In genomic region chr1:173126421-173126820, GRCh38 we compare ENCODE assay signal across 20 cellular contexts.
DNase-seq lines count a peak whose midpoint lies in the region; ATAC-seq and TF ChIP-seq lines count a peak whose summit lies in the region.
"Had no signal": no experiment of that assay in that cellular context is flagged by ENCODE, and none has a peak within 500 bp of the region (broad histone marks: within the 10 kb centered on the region; RNA-seq: fewer than 3 reads in every experiment).

No MANE protein-coding gene starts in this region.

- H3K36me3 ChIP-seq in IMR-90 (ENCODE audit: control insufficient read depth, insufficient read depth, low read length), result no peaks in the 10 kb centered on the region

- H3K79me1 ChIP-seq in IMR-90 (ENCODE audit: low read depth in 1 of 2, low read length in 2 of 2) (no peaks in the 10 kb centered on the region), H9 (ENCODE audit: insufficient read depth, low read depth, low read length, poor library complexity, severe bottlenecking) (no peaks in the 10 kb centered on the region)

- no peaks in the 10 kb centered on the region for H3K9me3 ChIP-seq in IMR-90 (ENCODE audit: control insufficient read depth, insufficient read depth, low read length)
- no peaks in the 10 kb centered on the region for H3K9me3 ChIP-seq in H9 (ENCODE audit: control insufficient read depth, low read depth, low read length)
- H3K9me3 ChIP-seq: A549 had no signal

- no peak for ATAC-seq in IMR-90 (ENCODE audit: low read depth)
- ATAC-seq: A549, HCT116 had no signal

- DNase-seq in IMR-90 (peak; percentile 14), amniotic epithelial cell (ENCODE audit: low read depth) (peak; percentile 62), iris pigment epithelial cell (ENCODE audit: low read depth) (peak; percentile 47), NCI-H2081 (lab: John Stamatoyannopoulos, UW) (no peak), chondrocyte (ENCODE audit: low spot score) (no peak), H9 (no peak)
- DNase-seq in activated T-cell treated with anti-CD3 and anti-CD28 coated beads, Interleukin-2, amount 50 U/mL, for 48 hours, result no peak
- DNase-seq: AML-193; CD4-positive, alpha-beta T cell; DMS153; DMS79; GDM1; GM23248; HFFc6 had no signal

- H3K18ac ChIP-seq in IMR-90 (ENCODE audit: low read depth, low read length) (no peak overlapping the region), H9 (ENCODE audit: insufficient read length, low read depth, low read length) (no peak overlapping the region)

- H4K91ac ChIP-seq in IMR-90 (ENCODE audit: insufficient read depth, low read depth, low read length) (no peak overlapping the region), H9 (ENCODE audit: insufficient read length, low read depth, low read length) (no peak overlapping the region)

- POLR2A ChIA-PET in IMR-90 (lab: Charles Lee; ENCODE audit: unreplicated experiment), result no interaction called here

- H3K4ac ChIP-seq in IMR-90 (ENCODE audit: low read depth, low read length) (no peak overlapping the region), H9 (ENCODE audit: low read depth, low read length) (no peak overlapping the region)

- H3K23ac ChIP-seq in IMR-90 (ENCODE audit: low read depth, low read length) (no peak overlapping the region), H9 (ENCODE audit: insufficient read length, low read depth, low read length) (no peak overlapping the region)

- in situ Hi-C loops in IMR-90 (cut with MboI; ENCODE audit: low sequenced_read_pairs), result loop anchor here (10.0 kb wide), 1 partner anchor 62 kb away; no protein-coding TSS in a partner anchor

- H3K4me2 ChIP-seq in IMR-90 (ENCODE audit: low read depth, low read length), result no peak overlapping the region
- no peak overlapping the region for H3K4me2 ChIP-seq in H9 (ENCODE audit: insufficient read depth, insufficient read length, low read length)
- H3K4me2 ChIP-seq: A549 had no signal

- no peaks in the 10 kb centered on the region for H3K27me3 Mint-ChIP-seq in nephron (ENCODE audit: low read depth)
- no peaks in the 10 kb centered on the region for H3K27me3 Mint-ChIP-seq in chondrocyte (ENCODE audit: low read depth)
- H3K27me3 Mint-ChIP-seq in H9 (ENCODE audit: low read depth), result no peaks in the 10 kb centered on the region; the same call in 1 of the 2 replicates
- H3K27me3 Mint-ChIP-seq: CD4-positive, alpha-beta T cell had no signal

- peaks cover 4% of the 10 kb centered on the region for H3K9me3 Mint-ChIP-seq in nephron
- peaks cover 2% of the 10 kb centered on the region for H3K9me3 Mint-ChIP-seq in chondrocyte (ENCODE audit: low read depth)
- H3K9me3 Mint-ChIP-seq in H9, result peaks cover 0 to 1% of the 10 kb centered on the region in 2 experiments; a peak in 1 of 5 replicates
- H3K9me3 Mint-ChIP-seq: HFFc6 had no signal

- CTCF ChIA-PET in IMR-90 (lab: Yijun Ruan, JAX), result no interaction called here

- no peak overlapping the region; the same call in 1 of the 2 replicates for H4K5ac ChIP-seq in IMR-90 (ENCODE audit: low read depth, low read length)
- H4K5ac ChIP-seq in H9 (ENCODE audit: insufficient read length, low read depth, low read length), result no peak overlapping the region

- no peak overlapping the region for H3K4me3 ChIP-seq in IMR-90 (ENCODE audit: insufficient read depth, low read depth, low read length)
- H3K4me3 ChIP-seq: A549, GM23248 had no signal

- H2AK5ac ChIP-seq in IMR-90 (ENCODE audit: low read depth, low read length), result no peak overlapping the region
- H2AK5ac ChIP-seq in H9 (ENCODE audit: insufficient read length, low read length), result no peak overlapping the region

- H2AK9ac ChIP-seq in IMR-90 (replicated peaks; ENCODE audit: low read depth, low read length, poor library complexity), result no peak overlapping the region

- no peak overlapping the region for H2BK12ac ChIP-seq in H9 (ENCODE audit: insufficient read length, low read depth, low read length)

- H3K27me3 ChIP-seq in IMR-90 (ENCODE audit: control insufficient read depth, insufficient read depth, low read length), result no peaks in the 10 kb centered on the region
- no peaks in the 10 kb centered on the region for H3K27me3 ChIP-seq in H9 (ENCODE audit: insufficient read depth, low read length)

- H4K20me1 ChIP-seq in IMR-90 (ENCODE audit: insufficient read depth, low read length) (no peaks in the 10 kb centered on the region), H9 (ENCODE audit: control insufficient read depth, insufficient read depth, insufficient read length) (no peaks in the 10 kb centered on the region)

- no peak overlapping the region for H2AFZ ChIP-seq in IMR-90 (replicated peaks; ENCODE audit: low read length, poor library complexity)
- H2AFZ ChIP-seq in H9 (ENCODE audit: low read length), result no peak overlapping the region
- H2AFZ ChIP-seq: GM23248 had no signal

- TF ChIP-seq POLR2A in IMR-90 (IDR thresholded peaks at IDR 0.05; ENCODE audit: low read depth, low read length), result no peak

- WGBS in IMR-90 (ENCODE audit: extremely low coverage in 2 of 2, insufficient read length in 1 of 2), 2 experiments, result no CpG with 5 or more reads among the region's 2 CpGs
- WGBS in H9 (ENCODE audit: extremely low coverage, insufficient read length, low lambda C conversion rate), result no CpG with 5 or more reads among the region's 2 CpGs

- BruUV-seq in IMR-90 (replicated peaks; lab: Mats Ljungman, UMichigan), result no TSS peak

- H3K56ac ChIP-seq in IMR-90 (ENCODE audit: extremely low read depth, insufficient read depth, low read length) (no peak overlapping the region), H9 (ENCODE audit: insufficient read length, low read depth, low read length) (no peak overlapping the region)

- peaks cover 4% of the 10 kb centered on the region; the same call in 1 of the 2 replicates for H3K9me1 ChIP-seq in IMR-90 (ENCODE audit: insufficient read depth, low read length)

- intact Hi-C loops in IMR-90 (cut with micrococcal nuclease), result loop anchor here (10.0 kb wide), 1 partner anchor 172 kb away; no protein-coding TSS in a partner anchor

- TF ChIP-seq CTCF in IMR-90 (conservative IDR thresholded peaks at IDR 0.05; ENCODE audit: low read depth, low read length) (no peak), nephron (IDR thresholded peaks at IDR 0.05; ENCODE audit: unreplicated experiment in 3 of 3) (no peak), chondrocyte (IDR thresholded peaks at IDR 0.05) (no peak), H9 (conservative IDR thresholded peaks at IDR 0.05) (no peak)

- H4K8ac ChIP-seq in IMR-90 (ENCODE audit: low read depth in 2 of 2, low read length in 2 of 2), result peak overlapping the region in 1 of 2 experiments; percentile 48; a peak in 1 of 4 replicates
- no peak overlapping the region for H4K8ac ChIP-seq in H9 (replicated peaks; ENCODE audit: insufficient read length, low read depth, low read length)

- H2BK5ac ChIP-seq in IMR-90 (ENCODE audit: low read depth, low read length, poor library complexity, severe bottlenecking) (no peak overlapping the region), H9 (ENCODE audit: insufficient read length, low read length) (no peak overlapping the region)

- peak overlapping the region; percentile 35; the same call in 1 of the 2 replicates for H2BK120ac ChIP-seq in IMR-90 (ENCODE audit: low read depth, low read length)
- no peak overlapping the region for H2BK120ac ChIP-seq in H9 (ENCODE audit: low read depth, low read length, poor library complexity, severe bottlenecking)

- H3K14ac ChIP-seq in IMR-90 (replicated peaks; ENCODE audit: low read depth, low read length), result 0 out of 2 replicates have a peak overlapping the region, but pooled peaks have one; percentile 18
- no peak overlapping the region for H3K14ac ChIP-seq in H9 (ENCODE audit: insufficient read depth, low read length)

- peaks cover 8% of the 10 kb centered on the region for H3K4me1 ChIP-seq in IMR-90 (ENCODE audit: control insufficient read depth, insufficient read depth, low read length)
- peaks cover 6% of the 10 kb centered on the region; the same call in 1 of the 2 replicates for H3K4me1 ChIP-seq in H9 (ENCODE audit: insufficient read depth, low read length)

- no peaks in the 10 kb centered on the region for H3K79me2 ChIP-seq in H9 (ENCODE audit: insufficient read depth, low read length)

- dilution Hi-C loops in IMR-90 (cut with HindIII; ENCODE audit: low sequenced_read_pairs, unreplicated experiment), result no loop called here

- H2BK20ac ChIP-seq in IMR-90 (ENCODE audit: low read depth, low read length) (peak overlapping the region; percentile 56; the same call in 1 of the 2 replicates), H9 (ENCODE audit: low read depth, low read length, poor library complexity, severe bottlenecking) (no peak overlapping the region)

- H3K36me3 Mint-ChIP-seq in nephron (ENCODE audit: low read depth) (no peaks in the 10 kb centered on the region), chondrocyte (ENCODE audit: low read depth) (no peaks in the 10 kb centered on the region), H9 (ENCODE audit: insufficient read depth in 1 of 3, low read depth in 3 of 3) (no peaks in the 10 kb centered on the region; a peak in 1 of 7 replicates)

- no peak for TF ChIP-seq RAD21 in IMR-90 (IDR thresholded peaks at IDR 0.05; ENCODE audit: low read length)

- H3K4me3 Mint-ChIP-seq in nephron (no peak overlapping the region), chondrocyte (ENCODE audit: unreplicated experiment) (no peak overlapping the region), H9 (no peak overlapping the region)
- H3K4me3 Mint-ChIP-seq: CD4-positive, alpha-beta T cell; HFFc6 had no signal

- H3K9ac ChIP-seq in IMR-90 (ENCODE audit: low read depth, low read length) (no peak overlapping the region), H9 (ENCODE audit: extremely low read depth, insufficient read length, low read length) (no peak overlapping the region)
- H3K9ac ChIP-seq: GM23248 had no signal

- H3K23me2 ChIP-seq in H9 (ENCODE audit: insufficient read length, low read depth, low read length, poor library complexity, severe bottlenecking), result no peaks in the 10 kb centered on the region

- H3K27ac ChIP-seq in IMR-90 (ENCODE audit: insufficient read depth, low read length), result no peak overlapping the region
- H3K27ac ChIP-seq in H9 (ENCODE audit: insufficient read length, low read depth, low read length), result no peak overlapping the region
- H3K27ac ChIP-seq: 22Rv1, A549, C4-2B, GM23248, HL-60 had no signal

- no peak overlapping the region for H3T11ph ChIP-seq in H9 (ENCODE audit: low read length)

- H2BK15ac ChIP-seq in IMR-90 (ENCODE audit: low read depth, low read length) (no peak overlapping the region), H9 (ENCODE audit: low read depth, low read length) (no peak overlapping the region)

- H3K27ac Mint-ChIP-seq in nephron (peak overlapping the region; percentile 39 to 89 (median 55)), chondrocyte (ENCODE audit: unreplicated experiment) (no peak overlapping the region), H9 (no peak overlapping the region)
- H3K27ac Mint-ChIP-seq: CD4-positive, alpha-beta T cell; HFFc6 had no signal

- peaks cover 22% of the 10 kb centered on the region for H3K4me1 Mint-ChIP-seq in nephron
- H3K4me1 Mint-ChIP-seq in chondrocyte (ENCODE audit: low read depth), result peaks cover 15% of the 10 kb centered on the region
- H3K4me1 Mint-ChIP-seq in H9, result peaks cover 30 to 33% of the 10 kb centered on the region in 2 experiments

Comparison
In these comparisons a context has a peak if more than half of its experiments do, and no peak if none do; other contexts are left out.
1. DNase-seq: peak in IMR-90 (single experiment), amniotic epithelial cell (single experiment) and iris pigment epithelial cell (single experiment); none in NCI-H2081 (0 of 2), chondrocyte (single experiment), activated T-cell treated with anti-CD3 and anti-CD28 coated beads, Interleukin-2, amount 50 U/mL, for 48 hours (0 of 2) and H9 (single experiment).
2. H3K27ac Mint-ChIP-seq: peak in nephron (3 of 3); none in chondrocyte (single experiment) and H9 (0 of 3).